Comparison of ENCODE assay signal across 1 cellular context in genomic region chr1:207603777-207604176, GRCh38.
TF ChIP-seq lines count a peak whose summit lies in the region.

No MANE protein-coding gene starts in this region.

TF ChIP-seq in HepG2, 621 proteins besides CTCF, POLR2A, EP300 and RAD21 (continued from another document and continues in another):
- no peak for TF ChIP-seq MNT (IDR thresholded peaks at IDR 0.05)
- no peak for TF ChIP-seq ZBTB26 (CRISPR knock-in tag; IDR thresholded peaks at IDR 0.05; ENCODE audit: borderline replicate concordance)
- no peak for TF ChIP-seq ZNF775 (CRISPR knock-in tag; IDR thresholded peaks at IDR 0.05; ENCODE audit: borderline replicate concordance)
- no peak for TF ChIP-seq ARID2 (CRISPR knock-in tag; IDR thresholded peaks at IDR 0.05; ENCODE audit: borderline replicate concordance)
- no peak for TF ChIP-seq SCMH1 (CRISPR knock-in tag; IDR thresholded peaks at IDR 0.05; ENCODE audit: borderline replicate concordance)
- no peak for TF ChIP-seq PHF21A (CRISPR knock-in tag; IDR thresholded peaks at IDR 0.05)
- no peak for TF ChIP-seq ZSCAN12 (CRISPR knock-in tag; IDR thresholded peaks at IDR 0.05)
- TF ChIP-seq KMT2A (CRISPR knock-in tag; IDR thresholded peaks at IDR 0.05) = no peak
- no peak for TF ChIP-seq ZNF740 (CRISPR knock-in tag; IDR thresholded peaks at IDR 0.05)
- no peak for TF ChIP-seq ZNF839 (CRISPR knock-in tag; IDR thresholded peaks at IDR 0.05; ENCODE audit: borderline replicate concordance)
- TF ChIP-seq ZNF619 (CRISPR knock-in tag; IDR thresholded peaks at IDR 0.05) = no peak
- TF ChIP-seq NFAT5 (CRISPR knock-in tag; IDR thresholded peaks at IDR 0.05) = no peak
- TF ChIP-seq FOSL1 (CRISPR knock-in tag; IDR thresholded peaks at IDR 0.05; ENCODE audit: borderline replicate concordance) = peak; percentile 96
- no peak for TF ChIP-seq ZNF235 (CRISPR knock-in tag; IDR thresholded peaks at IDR 0.05; ENCODE audit: borderline replicate concordance)
- peak; percentile 99 for TF ChIP-seq FOSL2 (CRISPR knock-in tag; IDR thresholded peaks at IDR 0.05)
- TF ChIP-seq RFXANK (CRISPR knock-in tag; IDR thresholded peaks at IDR 0.05) = no peak
- TF ChIP-seq ZNF629 (CRISPR knock-in tag; conservative IDR thresholded peaks at IDR 0.05) = no peak
- no peak for TF ChIP-seq MATR3 (CRISPR knock-in tag; IDR thresholded peaks at IDR 0.05)
- peak; percentile 97 for TF ChIP-seq NCOA2 (CRISPR knock-in tag; IDR thresholded peaks at IDR 0.05)
- no peak for TF ChIP-seq PAF1 (CRISPR knock-in tag; IDR thresholded peaks at IDR 0.05)
- TF ChIP-seq FOXA1 (IDR thresholded peaks at IDR 0.05) = peak; percentile 87
- TF ChIP-seq FOXA1 (CRISPR knock-in tag; IDR thresholded peaks at IDR 0.05) = peak; percentile 99
- TF ChIP-seq PLSCR1 (CRISPR knock-in tag; IDR thresholded peaks at IDR 0.05; ENCODE audit: borderline replicate concordance) = no peak
- no peak for TF ChIP-seq HCFC1 (IDR thresholded peaks at IDR 0.05; ENCODE audit: low read depth, low read length)
- TF ChIP-seq ZNF710 (CRISPR knock-in tag; IDR thresholded peaks at IDR 0.05; ENCODE audit: borderline replicate concordance) = peak; percentile 80; the same call in 1 of the 2 replicates
- TF ChIP-seq ZNF326 (CRISPR knock-in tag; IDR thresholded peaks at IDR 0.05; ENCODE audit: borderline replicate concordance) = no peak
- TF ChIP-seq ZNF883 (CRISPR knock-in tag; IDR thresholded peaks at IDR 0.05; ENCODE audit: not compliant biosample characterization) = no peak
- no peak for TF ChIP-seq POLR2AphosphoS5 (IDR thresholded peaks at IDR 0.05; ENCODE audit: low read depth, low read length)
- no peak for TF ChIP-seq BATF2 (CRISPR knock-in tag; IDR thresholded peaks at IDR 0.05)
- TF ChIP-seq ZBTB4 (CRISPR knock-in tag; IDR thresholded peaks at IDR 0.05; ENCODE audit: borderline replicate concordance) = no peak
- TF ChIP-seq ZBTB46 (CRISPR knock-in tag; IDR thresholded peaks at IDR 0.05; ENCODE audit: borderline replicate concordance) = no peak
- no peak for TF ChIP-seq ZSCAN30 (CRISPR knock-in tag; IDR thresholded peaks at IDR 0.05)
- TF ChIP-seq MLX (CRISPR knock-in tag; IDR thresholded peaks at IDR 0.05) = peak; percentile 95
- TF ChIP-seq ARID3A (IDR thresholded peaks at IDR 0.05; ENCODE audit: low read depth, low read length) = peak; percentile 80
- TF ChIP-seq STAT6 (CRISPR knock-in tag; IDR thresholded peaks at IDR 0.05; ENCODE audit: borderline replicate concordance) = no peak
- TF ChIP-seq ZSCAN31 (CRISPR knock-in tag; IDR thresholded peaks at IDR 0.05; ENCODE audit: low read depth) = no peak
